ENCODE assay signal across 8 cellular contexts in genomic region chr19:1862068-1862423, GRCh38. TPM values are rescaled to one million over a fixed set of nuclear protein-coding genes. Genes with fewer than 3 reads are reported as not detected.
DNase-seq lines count a peak whose midpoint lies in the region; TF ChIP-seq lines count a peak whose summit lies in the region.

No MANE protein-coding gene starts in this region.

- H3K4me1 ChIP-seq in BE2C (peaks cover 22% of the 10 kb centered on the region), KMS-11 (ENCODE audit: low read depth, poor library complexity, severe bottlenecking) (no peaks in the 10 kb centered on the region)

- H3K27me3 ChIP-seq in BE2C, result no peaks in the 10 kb centered on the region
- H3K27me3 ChIP-seq in KMS-11 (ENCODE audit: insufficient read depth, low read depth), result no peaks in the 10 kb centered on the region

- peaks cover 47% of the 10 kb centered on the region for H3K79me2 ChIP-seq in KMS-11 (ENCODE audit: insufficient read depth, low read depth)

- H3K4me3 ChIP-seq in BE2C (ENCODE audit: low read depth, low read length) (peak overlapping the region; percentile 83), KMS-11 (IDR thresholded peaks at IDR 0.05; ENCODE audit: insufficient read depth, low read depth, low read length) (no peak overlapping the region), coronary artery (peak overlapping the region; percentile 97)

- no peaks in the 10 kb centered on the region for H4K20me1 ChIP-seq in KMS-11 (ENCODE audit: insufficient read depth)

- H3K4me3 Mint-ChIP-seq in nephron, result peak overlapping the region; percentile 85 to 91 (median 88)

- H3K9me3 Mint-ChIP-seq in nephron, result no peaks in the 10 kb centered on the region

- no peak overlapping the region for H2AFZ ChIP-seq in KMS-11 (ENCODE audit: low read depth)

- no peaks in the 10 kb centered on the region for H3K36me3 Mint-ChIP-seq in nephron (ENCODE audit: low read depth)

- H3K27me3 Mint-ChIP-seq in nephron (ENCODE audit: low read depth), result peaks cover 10% of the 10 kb centered on the region

- peak overlapping the region; percentile 64 for H3K4me2 ChIP-seq in KMS-11

- H3K27ac ChIP-seq in KMS-11 (no peak overlapping the region), coronary artery (peak overlapping the region in 1 of 2 donors; percentile 57)

- DNase-seq in BE2C, result no peak
- DNase-seq in coronary artery (ENCODE audit: low spot score), result no peak
- no peak for DNase-seq in CD1c-positive myeloid dendritic cell (ENCODE audit: extremely low spot score)
- no peak for DNase-seq in GM13977 (ENCODE audit: low spot score)
- DNase-seq in DMS79 treated with DMSO at 0.1 percent for 48 hours (lab: John Stamatoyannopoulos, UW), result no peak
- no peak for DNase-seq in activated effector memory CD4-positive, alpha-beta T cell treated with anti-CD3 and anti-CD28 coated beads, Interleukin-2, amount 50 U/mL, for 16 hours

- H3K9me3 ChIP-seq in BE2C, result no peaks in the 10 kb centered on the region; the same call in 1 of the 2 replicates

- peaks cover 20% of the 10 kb centered on the region for H3K4me1 Mint-ChIP-seq in nephron

- peak overlapping the region; percentile 43; the same call in 1 of the 2 replicates for H3K9ac ChIP-seq in KMS-11

- peak overlapping the region; percentile 7 to 69 (median 32) for H3K27ac Mint-ChIP-seq in nephron

- TF ChIP-seq CTCF in BE2C (IDR thresholded peaks at IDR 0.05; ENCODE audit: low read depth, low read length), result no peak
- TF ChIP-seq CTCF in KMS-11 (conservative IDR thresholded peaks at IDR 0.05; ENCODE audit: low read depth, low read length), result no peak
- no peak for TF ChIP-seq CTCF in coronary artery (IDR thresholded peaks at IDR 0.05)
- no peak for TF ChIP-seq CTCF in nephron (IDR thresholded peaks at IDR 0.05; ENCODE audit: unreplicated experiment in 3 of 3)
- TF ChIP-seq CTCF in GM13977 (IDR thresholded peaks at IDR 0.05; ENCODE audit: extremely low read depth, insufficient read depth, missing control alignments), result no peak

- H3K36me3 ChIP-seq in BE2C, result peaks cover 4% of the 10 kb centered on the region
- H3K36me3 ChIP-seq in KMS-11 (ENCODE audit: insufficient read depth), result no peaks in the 10 kb centered on the region

- in situ Hi-C loops in GM13977 (cut with MboI; ENCODE audit: low pct_unique_long_range_greater_than_20kb, low sequenced_read_pairs, unreplicated experiment), result no loop called here

RNA-seq across cellular contexts. Expression of gene KLF16, which starts 1.3 kb away (rescaled TPM):
- 112 TPM for polyA plus RNA-seq in BE2C (2012; ENCODE audit: insufficient read depth, insufficient read length, low read depth)

RNA-seq across cellular contexts. Expression of gene REXO1, which starts 13.8 kb away (rescaled TPM):
- polyA plus RNA-seq in BE2C (2012; ENCODE audit: insufficient read depth, insufficient read length, low read depth), result 165 TPM

RNA-seq across cellular contexts. Expression of gene ABHD17A, which starts 23.2 kb away (rescaled TPM):
- polyA plus RNA-seq in BE2C (2012; ENCODE audit: insufficient read depth, insufficient read length, low read depth), result 324 TPM

RNA-seq across cellular contexts. Expression of gene ADAT3, which starts 43.2 kb away (rescaled TPM):
- polyA plus RNA-seq in BE2C (2012; ENCODE audit: insufficient read depth, insufficient read length, low read depth), result 51.0 TPM

RNA-seq across cellular contexts. Expression of gene SCAMP4, which starts 43.2 kb away (rescaled TPM):
- 23.2 TPM for polyA plus RNA-seq in BE2C (2012; ENCODE audit: insufficient read depth, insufficient read length, low read depth)
